1 cellular context compared by ENCODE assay signal in the genomic region with DNA sequence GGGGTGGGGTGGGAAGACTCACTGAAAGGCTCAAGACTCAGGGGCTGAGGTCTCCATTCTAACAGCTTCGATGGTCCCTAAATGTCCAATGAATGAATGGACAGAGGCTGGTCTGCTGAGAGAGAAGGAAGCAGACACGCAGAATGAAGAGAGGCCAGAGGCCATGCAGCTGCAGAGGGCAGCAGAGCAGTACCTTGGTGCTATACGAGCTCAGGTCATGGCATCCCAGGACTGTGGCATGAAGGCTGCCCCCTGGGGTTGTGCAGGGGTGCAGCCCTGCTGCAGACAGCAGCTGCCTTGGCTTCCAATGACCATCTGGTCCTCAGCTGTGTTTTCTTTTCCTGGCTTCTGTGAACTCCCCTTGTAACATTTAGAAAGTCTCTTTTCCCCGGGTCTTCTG.
TF ChIP-seq lines count a peak whose summit lies in the region.

No MANE protein-coding gene starts in this region.

TF ChIP-seq in K562, 482 proteins besides CTCF, POLR2A, EP300 and RAD21:
- TF ChIP-seq NR3C1 (CRISPR knock-in tag; IDR thresholded peaks at IDR 0.05): no peak
- TF ChIP-seq ZNF324 (CRISPR knock-in tag; IDR thresholded peaks at IDR 0.05): no peak
- TF ChIP-seq, protein P1, sequence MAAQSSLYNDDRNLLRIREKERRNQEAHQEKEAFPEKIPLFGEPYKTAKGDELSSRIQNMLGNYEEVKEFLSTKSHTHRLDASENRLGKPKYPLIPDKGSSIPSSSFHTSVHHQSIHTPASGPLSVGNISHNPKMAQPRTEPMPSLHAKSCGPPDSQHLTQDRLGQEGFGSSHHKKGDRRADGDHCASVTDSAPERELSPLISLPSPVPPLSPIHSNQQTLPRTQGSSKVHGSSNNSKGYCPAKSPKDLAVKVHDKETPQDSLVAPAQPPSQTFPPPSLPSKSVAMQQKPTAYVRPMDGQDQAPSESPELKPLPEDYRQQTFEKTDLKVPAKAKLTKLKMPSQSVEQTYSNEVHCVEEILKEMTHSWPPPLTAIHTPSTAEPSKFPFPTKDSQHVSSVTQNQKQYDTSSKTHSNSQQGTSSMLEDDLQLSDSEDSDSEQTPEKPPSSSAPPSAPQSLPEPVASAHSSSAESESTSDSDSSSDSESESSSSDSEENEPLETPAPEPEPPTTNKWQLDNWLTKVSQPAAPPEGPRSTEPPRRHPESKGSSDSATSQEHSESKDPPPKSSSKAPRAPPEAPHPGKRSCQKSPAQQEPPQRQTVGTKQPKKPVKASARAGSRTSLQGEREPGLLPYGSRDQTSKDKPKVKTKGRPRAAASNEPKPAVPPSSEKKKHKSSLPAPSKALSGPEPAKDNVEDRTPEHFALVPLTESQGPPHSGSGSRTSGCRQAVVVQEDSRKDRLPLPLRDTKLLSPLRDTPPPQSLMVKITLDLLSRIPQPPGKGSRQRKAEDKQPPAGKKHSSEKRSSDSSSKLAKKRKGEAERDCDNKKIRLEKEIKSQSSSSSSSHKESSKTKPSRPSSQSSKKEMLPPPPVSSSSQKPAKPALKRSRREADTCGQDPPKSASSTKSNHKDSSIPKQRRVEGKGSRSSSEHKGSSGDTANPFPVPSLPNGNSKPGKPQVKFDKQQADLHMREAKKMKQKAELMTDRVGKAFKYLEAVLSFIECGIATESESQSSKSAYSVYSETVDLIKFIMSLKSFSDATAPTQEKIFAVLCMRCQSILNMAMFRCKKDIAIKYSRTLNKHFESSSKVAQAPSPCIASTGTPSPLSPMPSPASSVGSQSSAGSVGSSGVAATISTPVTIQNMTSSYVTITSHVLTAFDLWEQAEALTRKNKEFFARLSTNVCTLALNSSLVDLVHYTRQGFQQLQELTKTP (IDR thresholded peaks at IDR 0.05; ENCODE audit: low read depth in 1 of 2, partially characterized antibody in 2 of 2): no peak
TF ChIP-seq in K562: peak in this region for 0.
